In the genomic region with DNA sequence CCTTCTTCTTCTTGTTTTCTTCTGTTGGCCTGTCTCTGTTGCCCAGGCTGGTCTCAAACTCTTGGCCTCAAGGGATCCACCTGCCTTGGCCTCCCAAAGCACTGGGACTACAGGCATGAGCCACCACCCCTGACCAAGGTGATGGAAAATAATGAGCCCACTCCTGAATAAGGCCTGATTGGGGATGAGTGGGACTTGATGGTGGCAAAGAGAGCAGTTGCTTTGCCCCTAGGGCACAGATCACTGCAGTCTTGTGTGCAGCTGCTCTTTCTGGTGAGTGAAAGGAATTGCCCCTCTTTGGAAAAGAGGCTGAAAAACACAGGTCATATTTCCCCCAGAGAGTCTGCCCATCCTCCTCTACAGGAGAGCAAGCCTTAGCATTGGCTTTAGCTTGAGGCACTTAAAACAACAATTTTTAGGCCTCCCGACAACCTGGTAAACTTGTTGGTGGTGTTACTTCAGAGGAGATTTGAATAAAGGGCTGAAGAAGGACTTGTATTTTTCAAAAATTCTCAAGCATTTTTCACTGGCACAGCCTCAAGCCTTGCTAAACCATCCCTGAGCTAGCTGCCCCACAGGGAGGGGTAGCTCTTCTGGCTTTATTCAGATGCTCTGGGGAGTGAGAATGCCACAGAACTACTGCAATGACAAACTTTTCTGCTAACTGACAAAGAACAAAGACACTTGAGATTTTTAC, we compare ENCODE assay signal across 9 cellular contexts. TPM values are rescaled to one million over a fixed set of nuclear protein-coding genes. Genes with fewer than 3 reads are reported as not detected.
A peak's percentile ranks its signal among the peaks of the same experiment; 100 is the strongest.
DNase-seq lines count a peak whose midpoint lies in the region; ATAC-seq lines count a peak whose summit lies in the region.
"Had no signal": no experiment of that assay in that cellular context is flagged by ENCODE, and none has a peak within 500 bp of the region (broad histone marks: within the 10 kb centered on the region; RNA-seq: fewer than 3 reads in every experiment).

No MANE protein-coding gene starts in this region.

- H3K36me3 ChIP-seq in KOPT-K1 (ENCODE audit: insufficient read depth, low read length): no peaks in the 10 kb centered on the region
- no peaks in the 10 kb centered on the region for H3K36me3 ChIP-seq in effector memory CD4-positive, alpha-beta T cell (ENCODE audit: control insufficient read depth, insufficient read depth, low read length)

- peak overlapping the region; percentile 65 for H3K4me3 Mint-ChIP-seq in activated naive CD8-positive, alpha-beta T cell treated with anti-CD3 and anti-CD28 coated beads, Interleukin-2, amount 10 ng/mL, durations not matched to agents 7 days and 5 days
- H3K4me3 Mint-ChIP-seq in natural killer cell treated with Interleukin-12 subunit alpha and Interleukin-12 subunit beta and Interleukin-15 and Interleukin-18, amount 100 ng/mL, for 72 hours: peak overlapping the region; percentile 85

- H3K27me3 Mint-ChIP-seq in activated naive CD8-positive, alpha-beta T cell treated with anti-CD3 and anti-CD28 coated beads, Interleukin-2, amount 10 ng/mL, durations not matched to agents 7 days and 5 days: no peaks in the 10 kb centered on the region
- H3K27me3 Mint-ChIP-seq in natural killer cell treated with Interleukin-12 subunit alpha and Interleukin-12 subunit beta and Interleukin-15 and Interleukin-18, amount 100 ng/mL, for 72 hours: no peaks in the 10 kb centered on the region

- no peak overlapping the region for H3K4me3 ChIP-seq in effector memory CD4-positive, alpha-beta T cell (ENCODE audit: insufficient read depth, low read depth, low read length, poor library complexity, severe bottlenecking)

- in situ Hi-C loops in Caki2 (cut with HindIII; ENCODE audit: low pct_unique_long_range_greater_than_20kb, low sequenced_read_pairs): no loop called here

- peak overlapping the region; percentile 96 for H3K27ac Mint-ChIP-seq in activated naive CD8-positive, alpha-beta T cell treated with anti-CD3 and anti-CD28 coated beads, Interleukin-2, amount 10 ng/mL, durations not matched to agents 7 days and 5 days
- peak overlapping the region; percentile 57 to 95 for H3K27ac Mint-ChIP-seq in natural killer cell treated with Interleukin-12 subunit alpha and Interleukin-12 subunit beta and Interleukin-15 and Interleukin-18, amount 100 ng/mL, for 72 hours

- no peaks in the 10 kb centered on the region for H3K36me3 Mint-ChIP-seq in activated naive CD8-positive, alpha-beta T cell treated with anti-CD3 and anti-CD28 coated beads, Interleukin-2, amount 10 ng/mL, durations not matched to agents 7 days and 5 days
- H3K36me3 Mint-ChIP-seq in natural killer cell treated with Interleukin-12 subunit alpha and Interleukin-12 subunit beta and Interleukin-15 and Interleukin-18, amount 100 ng/mL, for 72 hours: no peaks in the 10 kb centered on the region

- peaks cover 32% of the 10 kb centered on the region for H3K4me1 Mint-ChIP-seq in activated naive CD8-positive, alpha-beta T cell treated with anti-CD3 and anti-CD28 coated beads, Interleukin-2, amount 10 ng/mL, durations not matched to agents 7 days and 5 days
- peaks cover 45 to 46% of the 10 kb centered on the region in 2 donors for H3K4me1 Mint-ChIP-seq in natural killer cell treated with Interleukin-12 subunit alpha and Interleukin-12 subunit beta and Interleukin-15 and Interleukin-18, amount 100 ng/mL, for 72 hours (ENCODE audit: low read depth in 2 of 2)

- H3K9me3 Mint-ChIP-seq in activated naive CD8-positive, alpha-beta T cell treated with anti-CD3 and anti-CD28 coated beads, Interleukin-2, amount 10 ng/mL, durations not matched to agents 7 days and 5 days: no peaks in the 10 kb centered on the region
- peaks cover 2% of the 10 kb centered on the region for H3K9me3 Mint-ChIP-seq in natural killer cell treated with Interleukin-12 subunit alpha and Interleukin-12 subunit beta and Interleukin-15 and Interleukin-18, amount 100 ng/mL, for 72 hours

- ATAC-seq in activated naive CD8-positive, alpha-beta T cell treated with anti-CD3 and anti-CD28 coated beads, Interleukin-2, amount 10 ng/mL, durations not matched to agents 7 days and 5 days (ENCODE audit: low read depth): no peak
- peak in 1 of 2 donors; percentile 29 for ATAC-seq in natural killer cell treated with Interleukin-12 subunit alpha and Interleukin-12 subunit beta and Interleukin-15 and Interleukin-18, amount 100 ng/mL, for 72 hours
- no peak for ATAC-seq in GM21515 (IDR thresholded peaks at IDR 0.05; ENCODE audit: unreplicated experiment)

- POLR2A ChIA-PET in activated naive CD8-positive, alpha-beta T cell treated with anti-CD3 and anti-CD28 coated beads, Interleukin-2, amount 10 ng/mL, durations not matched to agents 7 days and 5 days (lab: Charles Lee): interaction anchor here (0.6 to 1.5 kb wide), 4 partner anchors 44 to 451 kb away, joined by 3 to 7 read pairs (median 4); a partner anchor contains a TSS

- H3K4me1 ChIP-seq in effector memory CD4-positive, alpha-beta T cell (ENCODE audit: control insufficient read depth, insufficient read depth, low read length, poor library complexity, severe bottlenecking): no peaks in the 10 kb centered on the region

- DNase-seq in Caki2 (ENCODE audit: low read depth): peak; percentile 74
- DNase-seq in activated naive CD8-positive, alpha-beta T cell treated with anti-CD3 and anti-CD28 coated beads, Interleukin-2, amount 10 ng/mL, durations not matched to agents 7 days and 5 days: peak; percentile 54
- no peak for DNase-seq in natural killer cell treated with Interleukin-12 subunit alpha and Interleukin-12 subunit beta and Interleukin-15 and Interleukin-18, amount 100 ng/mL, for 72 hours (ENCODE audit: low spot score)
- DNase-seq in RKO (ENCODE audit: low spot score): no peak
- no peak for DNase-seq in globus pallidus (ENCODE audit: low spot score)
- no peak for DNase-seq in effector memory CD4-positive, alpha-beta T cell

- no peaks in the 10 kb centered on the region for H3K27me3 ChIP-seq in effector memory CD4-positive, alpha-beta T cell (replicated peaks; ENCODE audit: control insufficient read depth, insufficient read depth, low read length, poor library complexity, severe bottlenecking)

- peak overlapping the region; percentile 57 for H3K27ac ChIP-seq in KOPT-K1 (ENCODE audit: low read depth, low read length, poor library complexity, severe bottlenecking)
- H3K27ac ChIP-seq in effector memory CD4-positive, alpha-beta T cell (ENCODE audit: insufficient read depth, low read length, poor library complexity, severe bottlenecking): no peak overlapping the region

- no peaks in the 10 kb centered on the region for H3K9me3 ChIP-seq in KOPT-K1 (ENCODE audit: insufficient read depth, low read length, poor library complexity, severe bottlenecking)
- no peaks in the 10 kb centered on the region for H3K9me3 ChIP-seq in effector memory CD4-positive, alpha-beta T cell (ENCODE audit: control insufficient read depth, low read length)

RNA-seq across cellular contexts. Expression of a gene that starts 6.1 kb away (rescaled TPM):
- total RNA-seq in Caki2 (2014; rRNA removed; shearing (Covaris generic); ENCODE audit: low replicate concordance): 2.5 and 3.1 TPM in 2 replicates
- total RNA-seq in activated naive CD8-positive, alpha-beta T cell treated with anti-CD3 and anti-CD28 coated beads, Interleukin-2, amount 10 ng/mL, durations not matched to agents 7 days and 5 days: 10 to 100 TPM; 26.6 TPM
- 10 to 100 TPM; 28.0 to 35.0 TPM for total RNA-seq in natural killer cell treated with Interleukin-12 subunit alpha and Interleukin-12 subunit beta and Interleukin-15 and Interleukin-18, amount 100 ng/mL, for 72 hours

RNA-seq across cellular contexts. Expression of a gene that starts 30.0 kb away (rescaled TPM):
- not detected in 2 replicates for total RNA-seq in Caki2 (2014; rRNA removed; shearing (Covaris generic); ENCODE audit: low replicate concordance)
- not detected for total RNA-seq in activated naive CD8-positive, alpha-beta T cell treated with anti-CD3 and anti-CD28 coated beads, Interleukin-2, amount 10 ng/mL, durations not matched to agents 7 days and 5 days
- not detected for total RNA-seq in natural killer cell treated with Interleukin-12 subunit alpha and Interleukin-12 subunit beta and Interleukin-15 and Interleukin-18, amount 100 ng/mL, for 72 hours
- total RNA-seq: frontal cortex had no signal

RNA-seq across cellular contexts. Expression of a gene that starts 43.5 kb away (rescaled TPM):
- 87.0 and 133 TPM in 2 replicates for total RNA-seq in Caki2 (2014; rRNA removed; shearing (Covaris generic); ENCODE audit: low replicate concordance)
- 10 to 100 TPM; 70.7 to 77.0 TPM for total RNA-seq in activated naive CD8-positive, alpha-beta T cell treated with anti-CD3 and anti-CD28 coated beads, Interleukin-2, amount 10 ng/mL, durations not matched to agents 7 days and 5 days
- 10 to 100 TPM; 69.4 to 98.3 TPM for total RNA-seq in natural killer cell treated with Interleukin-12 subunit alpha and Interleukin-12 subunit beta and Interleukin-15 and Interleukin-18, amount 100 ng/mL, for 72 hours

RNA-seq across cellular contexts. Expression of a gene that starts 44.5 kb away (rescaled TPM):
- total RNA-seq in Caki2 (2014; rRNA removed; shearing (Covaris generic); ENCODE audit: low replicate concordance): 33.9 and 56.1 TPM in 2 replicates
- not detected for total RNA-seq in activated naive CD8-positive, alpha-beta T cell treated with anti-CD3 and anti-CD28 coated beads, Interleukin-2, amount 10 ng/mL, durations not matched to agents 7 days and 5 days
- total RNA-seq in natural killer cell treated with Interleukin-12 subunit alpha and Interleukin-12 subunit beta and Interleukin-15 and Interleukin-18, amount 100 ng/mL, for 72 hours: not detected
- total RNA-seq: frontal cortex had no signal

RNA-seq across cellular contexts. Expression of a gene that starts 51.1 kb away (rescaled TPM):
- 147 and 161 TPM in 2 replicates for total RNA-seq in Caki2 (2014; rRNA removed; shearing (Covaris generic); ENCODE audit: low replicate concordance)
- under 1 TPM; 0.60 to 0.61 TPM for total RNA-seq in activated naive CD8-positive, alpha-beta T cell treated with anti-CD3 and anti-CD28 coated beads, Interleukin-2, amount 10 ng/mL, durations not matched to agents 7 days and 5 days
- 10 to 100 TPM in 1 of 2 donors, 1 to 10 TPM in 1; 2.3 to 12.8 TPM for total RNA-seq in natural killer cell treated with Interleukin-12 subunit alpha and Interleukin-12 subunit beta and Interleukin-15 and Interleukin-18, amount 100 ng/mL, for 72 hours

Comparison
In these comparisons a context has a peak if more than half of its experiments do, and no peak if none do; other contexts are left out.
1. DNase-seq: peak in Caki2 (single experiment) and activated naive CD8-positive, alpha-beta T cell treated with anti-CD3 and anti-CD28 coated beads, Interleukin-2, amount 10 ng/mL, durations not matched to agents 7 days and 5 days (single experiment); none in natural killer cell treated with Interleukin-12 subunit alpha and Interleukin-12 subunit beta and Interleukin-15 and Interleukin-18, amount 100 ng/mL, for 72 hours (single experiment), RKO (single experiment), globus pallidus (single experiment) and effector memory CD4-positive, alpha-beta T cell (0 of 3).